ENCODE assay signal across 16 cellular contexts in genomic region chr12:92058664-92059063, GRCh38.
DNase-seq lines count a peak whose midpoint lies in the region; ATAC-seq, FAIRE-seq and TF ChIP-seq lines count a peak whose summit lies in the region.
"Had no signal": no experiment of that assay in that cellular context is flagged by ENCODE, and none has a peak within 500 bp of the region (broad histone marks: within the 10 kb centered on the region; RNA-seq: fewer than 3 reads in every experiment).

No MANE protein-coding gene starts in this region.

- no peaks in the 10 kb centered on the region for H3K79me2 ChIP-seq in K562 (ENCODE audit: control insufficient read depth, insufficient read depth, low read length)

- CTCF ChIA-PET in K562 (lab: Yijun Ruan, JAX; ENCODE audit: low intra/inter-chr PET ratio): no interaction called here

- H3K4me2 ChIP-seq in K562 (ENCODE audit: insufficient read depth, low read length): no peak overlapping the region
- H3K4me2 ChIP-seq: neural progenitor cell had no signal

- DNase-seq in GM12865 (ENCODE audit: low read depth) (peak; percentile 53), K562 (ENCODE audit: extremely low read depth in 1 of 4, low spot score in 3 of 4) (no peak), putamen (ENCODE audit: low spot score) (no peak), left colon (no peak), transverse colon (no peak)
- DNase-seq: aorta, GDM1, hypothalamus, Kasumi-1, NCI-H146, NCI-H526 had no signal

- in situ Hi-C loops in K562 (cut with MboI) (no loop called here), transverse colon (cut with MboI; ENCODE audit: low pct_ligation_motif_present in 1 of 4, low pct_unique_long_range_greater_than_20kb in 1 of 4, low sequenced_read_pairs in 3 of 4) (no loop called here)

- 35% methylated on average over 1 of the region's 1 CpG for WGBS in K562 (ENCODE audit: insufficient coverage, low coverage, missing lambda C conversion rate)
- 100% methylated on average over 1 of the region's 1 CpG for WGBS in transverse colon (ENCODE audit: low coverage in 1 of 2), 2 donors

- TF ChIP-seq RAD21 in K562 (CRISPR knock-in tag; conservative IDR thresholded peaks at IDR 0.05 in 1 of 2, IDR thresholded peaks at IDR 0.05 in 1 of 2): no peak

- TF ChIP-seq EP300 in K562 (IDR thresholded peaks at IDR 0.05; ENCODE audit: low read length) (no peak), transverse colon (IDR thresholded peaks at IDR 0.05; ENCODE audit: low read depth) (no peak)

- H4K20me1 ChIP-seq in K562 (replicated peaks; ENCODE audit: control insufficient read depth, insufficient read depth, low read length): no peaks in the 10 kb centered on the region

- peaks cover 2% of the 10 kb centered on the region in 2 experiments; a peak in 2 of 5 replicates for H3K4me1 ChIP-seq in K562 (replicated peaks in 1 of 2; ENCODE audit: control insufficient read depth in 2 of 2, insufficient read depth in 2 of 2, low read length in 2 of 2)
- H3K4me1 ChIP-seq in transverse colon: peaks cover under 1 to 27% (median 6%) of the 10 kb centered on the region in 4 donors

- BruUV-seq in K562 (replicated peaks; lab: Mats Ljungman, UMichigan): no TSS peak

- H3K9me1 ChIP-seq in K562 (ENCODE audit: control insufficient read depth, insufficient read depth, low read length): no peaks in the 10 kb centered on the region

- H3K36me3 ChIP-seq in K562 (ENCODE audit: control insufficient read depth, insufficient read depth, low read length): no peaks in the 10 kb centered on the region
- no peaks in the 10 kb centered on the region for H3K36me3 ChIP-seq in transverse colon
- H3K36me3 ChIP-seq: neural progenitor cell had no signal

- H2AFZ ChIP-seq in K562 (ENCODE audit: low read depth, low read length): no peak overlapping the region
- H2AFZ ChIP-seq: neural progenitor cell had no signal

- no peaks in the 10 kb centered on the region for H3K27me3 ChIP-seq in K562 (ENCODE audit: control insufficient read depth in 2 of 2, insufficient read depth in 2 of 2, low read length in 2 of 2)
- no peaks in the 10 kb centered on the region for H3K27me3 ChIP-seq in transverse colon
- H3K27me3 ChIP-seq: neural progenitor cell had no signal

- H3K4me3 ChIP-seq in GM12865 (ENCODE audit: low read depth, low read length): no peak overlapping the region
- H3K4me3 ChIP-seq in K562: no peak overlapping the region
- H3K4me3 ChIP-seq in transverse colon: no peak overlapping the region
- H3K4me3 ChIP-seq: neural progenitor cell had no signal

- no peak overlapping the region for H3K27ac ChIP-seq in K562 (ENCODE audit: extremely low read depth, low read depth, low read length)
- H3K27ac ChIP-seq in transverse colon: no peak overlapping the region
- H3K27ac ChIP-seq: HL-60, neural progenitor cell had no signal

- no peak overlapping the region for H3K9ac ChIP-seq in K562 (ENCODE audit: insufficient read depth in 1 of 2, low read depth in 2 of 2, low read length in 2 of 2)
- H3K9ac ChIP-seq: neural progenitor cell had no signal

- H3K9me3 ChIP-seq in K562 (replicated peaks; ENCODE audit: control insufficient read depth, insufficient read depth, low read depth, low read length) (no peaks in the 10 kb centered on the region), transverse colon (no peaks in the 10 kb centered on the region)

- intact Hi-C loops in K562 (cut with micrococcal nuclease) (no loop called here), left colon (cut with DNase I, micrococcal nuclease) (no loop called here), transverse colon (cut with DNase I; ENCODE audit: low total_unique reads) (no loop called here)

- POLR2A ChIA-PET in K562 (lab: Yijun Ruan, JAX): no interaction called here

- peak; percentile 62 for ATAC-seq in GM19463 (IDR thresholded peaks at IDR 0.05; ENCODE audit: unreplicated experiment)
- ATAC-seq in HG03378 (IDR thresholded peaks at IDR 0.05; ENCODE audit: unreplicated experiment): peak; percentile 60
- no peak for ATAC-seq in K562
- ATAC-seq in GM18907 (IDR thresholded peaks at IDR 0.05; ENCODE audit: unreplicated experiment): no peak
- no peak for ATAC-seq in left colon

- no peak for FAIRE-seq in K562 (lab: Jason Lieb, UNC)

- TF ChIP-seq POLR2A in K562 (conservative IDR thresholded peaks at IDR 0.05) (no peak), transverse colon (IDR thresholded peaks at IDR 0.05) (no peak)

- no peak for TF ChIP-seq CTCF in GM12865 (IDR thresholded peaks at IDR 0.05; ENCODE audit: insufficient read depth, low read depth, low read length, missing control alignments)
- TF ChIP-seq CTCF in K562 (IDR thresholded peaks at IDR 0.05 in 2 of 3, conservative IDR thresholded peaks at IDR 0.05 in 1 of 3; ENCODE audit: insufficient read depth in 2 of 3, low read depth in 1 of 3, low read length in 3 of 3): no peak
- TF ChIP-seq CTCF in transverse colon (IDR thresholded peaks at IDR 0.05): no peak

TF ChIP-seq in K562, 482 proteins besides CTCF, POLR2A, EP300 and RAD21:
- TF ChIP-seq ZFP91 (CRISPR knock-in tag; IDR thresholded peaks at IDR 0.05) (no peak), ZNF146 (CRISPR knock-in tag; IDR thresholded peaks at IDR 0.05; ENCODE audit: unreplicated experiment) (no peak), ZNF316 (IDR thresholded peaks at IDR 0.05) (peak; percentile 44)

Comparison
In these comparisons a context has a peak if more than half of its experiments do, and no peak if none do; other contexts are left out.
1. ATAC-seq: peak in GM19463 (single experiment) and HG03378 (single experiment); none in K562 (single experiment), GM18907 (single experiment) and left colon (single experiment).